ENCODE assay signal across 9 cellular contexts in genomic region chr17:1197781-1198490, GRCh38. TPM values are rescaled to one million over a fixed set of nuclear protein-coding genes. Genes with fewer than 3 reads are reported as not detected.
DNase-seq lines count a peak whose midpoint lies in the region; ATAC-seq and TF ChIP-seq lines count a peak whose summit lies in the region.
"Had no signal": no experiment of that assay in that cellular context is flagged by ENCODE, and none has a peak within 500 bp of the region (broad histone marks: within the 10 kb centered on the region; RNA-seq: fewer than 3 reads in every experiment).

No MANE protein-coding gene starts in this region.

- intact Hi-C loops in left ventricle myocardium inferior (cut with micrococcal nuclease) = no loop called here

- TF ChIP-seq CTCF in Loucy (conservative IDR thresholded peaks at IDR 0.05; ENCODE audit: low read length) (no peak), left ventricle myocardium inferior (IDR thresholded peaks at IDR 0.05; ENCODE audit: borderline replicate concordance) (no peak)

- H2AFZ ChIP-seq in Loucy (ENCODE audit: low read length) = peak overlapping the region; percentile 1; the same call in 1 of the 2 replicates

- H3K27ac ChIP-seq in BLaER1 = peak overlapping the region; percentile 51
- H3K27ac ChIP-seq in left ventricle myocardium inferior (replicated peaks) = peak overlapping the region; percentile 62
- H3K27ac ChIP-seq: epithelial cell of prostate had no signal

- H4K20me1 ChIP-seq in BLaER1 (peaks cover 95% of the 10 kb centered on the region), Loucy (ENCODE audit: insufficient read depth, low read length, poor library complexity, severe bottlenecking) (no peaks in the 10 kb centered on the region)

- peaks cover 19% of the 10 kb centered on the region; the same call in 1 of the 2 replicates for H3K27me3 ChIP-seq in BLaER1
- no peaks in the 10 kb centered on the region for H3K27me3 ChIP-seq in Loucy (ENCODE audit: insufficient read depth, low read length, poor library complexity, severe bottlenecking)
- no peaks in the 10 kb centered on the region for H3K27me3 ChIP-seq in left ventricle myocardium inferior (ENCODE audit: low read depth)

- H3K36me3 ChIP-seq in BLaER1 = no peaks in the 10 kb centered on the region
- H3K36me3 ChIP-seq in Loucy (ENCODE audit: insufficient read depth, low read length) = no peaks in the 10 kb centered on the region
- no peaks in the 10 kb centered on the region for H3K36me3 ChIP-seq in left ventricle myocardium inferior

- H3K79me2 ChIP-seq in Loucy (ENCODE audit: insufficient read depth, low read length) = no peaks in the 10 kb centered on the region

- H3K4me2 ChIP-seq in BLaER1 (peak overlapping the region; percentile 89), Loucy (ENCODE audit: low read depth, low read length, poor library complexity, severe bottlenecking) (peak overlapping the region; percentile 83)

- H3K4me3 ChIP-seq in BLaER1 = peak overlapping the region; percentile 27; the same call in 1 of the 2 replicates
- H3K4me3 ChIP-seq in Loucy (ENCODE audit: low read length, poor library complexity, severe bottlenecking) = peak overlapping the region; percentile 56
- no peak overlapping the region for H3K4me3 ChIP-seq in left ventricle myocardium inferior

- H3K9me3 ChIP-seq in BLaER1 (no peaks in the 10 kb centered on the region), Loucy (ENCODE audit: insufficient read depth, low read depth, low read length) (no peaks in the 10 kb centered on the region), left ventricle myocardium inferior (replicated peaks) (no peaks in the 10 kb centered on the region)

- H3K9me2 ChIP-seq in Loucy (replicated peaks; ENCODE audit: low read depth, low read length) = no peaks in the 10 kb centered on the region

- peaks cover 58% of the 10 kb centered on the region for H3K4me1 ChIP-seq in BLaER1
- peaks cover 64% of the 10 kb centered on the region for H3K4me1 ChIP-seq in Loucy (ENCODE audit: insufficient read depth, low read length, poor library complexity, severe bottlenecking)
- peaks cover 12% of the 10 kb centered on the region for H3K4me1 ChIP-seq in left ventricle myocardium inferior

- DNase-seq in activated T-cell treated with anti-CD3 and anti-CD28 coated beads, Interleukin-2, amount 50 U/mL, for 48 hours = peak; percentile 70 to 72
- DNase-seq in left ventricle myocardium inferior (peak; percentile 75), 8988T (no peak), kidney glomerular epithelial cell (lab: John Stamatoyannopoulos, UW) (no peak)
- peak; percentile 49 to 65 for DNase-seq in stimulated activated CD8-positive, alpha-beta memory T cell treated with anti-CD3 and anti-CD28 coated beads, Interleukin-15, amount 100 ng/mL, for 48 hours (ENCODE audit: low read depth in 2 of 2)

- peak; percentile 64 for ATAC-seq in GM19395 (IDR thresholded peaks at IDR 0.05; ENCODE audit: unreplicated experiment)

- H3F3A ChIP-seq in Loucy (ENCODE audit: low read depth) = peaks cover 22% of the 10 kb centered on the region

- peak overlapping the region; percentile 21; the same call in 1 of the 2 replicates for H3K9ac ChIP-seq in BLaER1
- peak overlapping the region; percentile 73 for H3K9ac ChIP-seq in Loucy (ENCODE audit: low read depth, low read length, poor library complexity, severe bottlenecking)

RNA-seq across cellular contexts. Expression of gene ABR, which starts 18.2 kb away (rescaled TPM):
- 170 TPM for total RNA-seq in left ventricle myocardium inferior

Comparison
In these comparisons a context has a peak if more than half of its experiments do, and no peak if none do; other contexts are left out.
1. DNase-seq: peak in activated T-cell treated with anti-CD3 and anti-CD28 coated beads, Interleukin-2, amount 50 U/mL, for 48 hours (2 of 2), left ventricle myocardium inferior (single experiment) and stimulated activated CD8-positive, alpha-beta memory T cell treated with anti-CD3 and anti-CD28 coated beads, Interleukin-15, amount 100 ng/mL, for 48 hours (2 of 2); none in 8988T (single experiment) and kidney glomerular epithelial cell (single experiment).